ENCODE assay signal across 1 cellular context in the genomic region with DNA sequence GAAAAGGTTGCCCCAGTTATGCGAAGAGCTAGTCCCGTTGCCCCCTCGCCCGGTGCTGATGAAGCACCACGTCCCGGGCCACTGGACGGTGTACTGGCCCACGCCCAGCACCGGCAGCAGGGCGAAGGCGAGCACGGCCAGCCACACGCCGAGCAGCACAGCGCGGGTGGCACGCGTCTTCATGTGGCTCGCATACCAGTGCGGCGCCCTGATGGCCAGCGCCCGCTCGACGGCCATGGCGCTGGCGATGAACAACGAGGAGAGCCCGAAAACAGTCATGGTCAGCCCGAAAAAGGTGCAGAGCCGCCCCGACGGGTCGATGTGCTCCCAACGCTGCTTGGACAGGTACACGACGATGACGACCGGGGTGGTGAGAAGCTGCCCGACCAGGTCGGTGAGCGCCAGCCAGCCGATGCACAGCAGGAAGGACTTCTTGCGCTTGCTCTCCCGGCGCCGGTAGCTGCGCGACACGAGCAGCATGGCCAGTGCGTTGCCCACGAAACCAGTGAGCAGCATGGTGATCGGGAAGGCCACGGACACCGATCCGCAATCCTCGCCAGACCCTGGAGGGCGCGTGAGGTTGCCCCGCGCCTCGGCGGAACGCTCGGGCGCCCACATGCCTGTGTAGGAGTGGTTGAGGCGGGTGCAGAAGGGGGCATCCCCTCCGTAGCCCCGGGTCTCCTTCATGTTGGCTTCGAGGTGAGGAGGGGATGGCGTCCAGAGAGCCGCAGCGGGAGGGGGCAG.
TF ChIP-seq lines count a peak whose summit lies in the region.

No MANE protein-coding gene starts in this region.

TF ChIP-seq in K562, 482 proteins besides CTCF, POLR2A, EP300 and RAD21 (continues in another document):
- peak; percentile 56; the same call in 1 of the 2 replicates for TF ChIP-seq EP400 (IDR thresholded peaks at IDR 0.05)
- peak; percentile 53 for TF ChIP-seq HNRNPLL (IDR thresholded peaks at IDR 0.05; ENCODE audit: low read depth, low read length, poor library complexity, severe bottlenecking)
- TF ChIP-seq, protein P1, sequence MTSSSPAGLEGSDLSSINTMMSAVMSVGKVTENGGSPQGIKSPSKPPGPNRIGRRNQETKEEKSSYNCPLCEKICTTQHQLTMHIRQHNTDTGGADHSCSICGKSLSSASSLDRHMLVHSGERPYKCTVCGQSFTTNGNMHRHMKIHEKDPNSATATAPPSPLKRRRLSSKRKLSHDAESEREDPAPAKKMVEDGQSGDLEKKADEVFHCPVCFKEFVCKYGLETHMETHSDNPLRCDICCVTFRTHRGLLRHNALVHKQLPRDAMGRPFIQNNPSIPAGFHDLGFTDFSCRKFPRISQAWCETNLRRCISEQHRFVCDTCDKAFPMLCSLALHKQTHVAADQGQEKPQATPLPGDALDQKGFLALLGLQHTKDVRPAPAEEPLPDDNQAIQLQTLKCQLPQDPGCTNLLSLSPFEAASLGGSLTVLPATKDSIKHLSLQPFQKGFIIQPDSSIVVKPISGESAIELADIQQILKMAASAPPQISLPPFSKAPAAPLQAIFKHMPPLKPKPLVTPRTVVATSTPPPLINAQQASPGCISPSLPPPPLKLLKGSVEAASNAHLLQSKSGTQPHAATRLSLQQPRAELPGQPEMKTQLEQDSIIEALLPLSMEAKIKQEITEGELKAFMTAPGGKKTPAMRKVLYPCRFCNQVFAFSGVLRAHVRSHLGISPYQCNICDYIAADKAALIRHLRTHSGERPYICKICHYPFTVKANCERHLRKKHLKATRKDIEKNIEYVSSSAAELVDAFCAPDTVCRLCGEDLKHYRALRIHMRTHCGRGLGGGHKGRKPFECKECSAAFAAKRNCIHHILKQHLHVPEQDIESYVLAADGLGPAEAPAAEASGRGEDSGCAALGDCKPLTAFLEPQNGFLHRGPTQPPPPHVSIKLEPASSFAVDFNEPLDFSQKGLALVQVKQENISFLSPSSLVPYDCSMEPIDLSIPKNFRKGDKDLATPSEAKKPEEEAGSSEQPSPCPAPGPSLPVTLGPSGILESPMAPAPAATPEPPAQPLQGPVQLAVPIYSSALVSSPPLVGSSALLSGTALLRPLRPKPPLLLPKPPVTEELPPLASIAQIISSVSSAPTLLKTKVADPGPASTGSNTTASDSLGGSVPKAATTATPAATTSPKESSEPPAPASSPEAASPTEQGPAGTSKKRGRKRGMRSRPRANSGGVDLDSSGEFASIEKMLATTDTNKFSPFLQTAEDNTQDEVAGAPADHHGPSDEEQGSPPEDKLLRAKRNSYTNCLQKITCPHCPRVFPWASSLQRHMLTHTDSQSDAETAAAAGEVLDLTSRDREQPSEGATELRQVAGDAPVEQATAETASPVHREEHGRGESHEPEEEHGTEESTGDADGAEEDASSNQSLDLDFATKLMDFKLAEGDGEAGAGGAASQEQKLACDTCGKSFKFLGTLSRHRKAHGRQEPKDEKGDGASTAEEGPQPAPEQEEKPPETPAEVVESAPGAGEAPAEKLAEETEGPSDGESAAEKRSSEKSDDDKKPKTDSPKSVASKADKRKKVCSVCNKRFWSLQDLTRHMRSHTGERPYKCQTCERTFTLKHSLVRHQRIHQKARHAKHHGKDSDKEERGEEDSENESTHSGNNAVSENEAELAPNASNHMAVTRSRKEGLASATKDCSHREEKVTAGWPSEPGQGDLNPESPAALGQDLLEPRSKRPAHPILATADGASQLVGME (CRISPR knock-in tag; IDR thresholded peaks at IDR 0.05) = no peak
- no peak for TF ChIP-seq SIX5 (IDR thresholded peaks at IDR 0.05; ENCODE audit: borderline replicate concordance in 1 of 2, insufficient read depth in 1 of 2, low read depth in 1 of 2, low read length in 2 of 2)
- TF ChIP-seq TCF3 (CRISPR knock-in tag; IDR thresholded peaks at IDR 0.05) = no peak
- TF ChIP-seq HSF4 (CRISPR knock-in tag; IDR thresholded peaks at IDR 0.05; ENCODE audit: borderline replicate concordance) = no peak
- TF ChIP-seq KAT7 (CRISPR knock-in tag; IDR thresholded peaks at IDR 0.05; ENCODE audit: borderline replicate concordance) = peak; percentile 78; the same call in 1 of the 2 replicates
- TF ChIP-seq, protein P2, sequence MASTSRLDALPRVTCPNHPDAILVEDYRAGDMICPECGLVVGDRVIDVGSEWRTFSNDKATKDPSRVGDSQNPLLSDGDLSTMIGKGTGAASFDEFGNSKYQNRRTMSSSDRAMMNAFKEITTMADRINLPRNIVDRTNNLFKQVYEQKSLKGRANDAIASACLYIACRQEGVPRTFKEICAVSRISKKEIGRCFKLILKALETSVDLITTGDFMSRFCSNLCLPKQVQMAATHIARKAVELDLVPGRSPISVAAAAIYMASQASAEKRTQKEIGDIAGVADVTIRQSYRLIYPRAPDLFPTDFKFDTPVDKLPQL (IDR thresholded peaks at IDR 0.05; ENCODE audit: extremely low read depth, insufficient read length) = no peak
- no peak for TF ChIP-seq POU5F1 (IDR thresholded peaks at IDR 0.05; ENCODE audit: borderline replicate concordance, low read depth, low read length, partially characterized antibody)
- TF ChIP-seq GTF2E2 (tag; IDR thresholded peaks at IDR 0.05) = no peak
- TF ChIP-seq, protein P3, sequence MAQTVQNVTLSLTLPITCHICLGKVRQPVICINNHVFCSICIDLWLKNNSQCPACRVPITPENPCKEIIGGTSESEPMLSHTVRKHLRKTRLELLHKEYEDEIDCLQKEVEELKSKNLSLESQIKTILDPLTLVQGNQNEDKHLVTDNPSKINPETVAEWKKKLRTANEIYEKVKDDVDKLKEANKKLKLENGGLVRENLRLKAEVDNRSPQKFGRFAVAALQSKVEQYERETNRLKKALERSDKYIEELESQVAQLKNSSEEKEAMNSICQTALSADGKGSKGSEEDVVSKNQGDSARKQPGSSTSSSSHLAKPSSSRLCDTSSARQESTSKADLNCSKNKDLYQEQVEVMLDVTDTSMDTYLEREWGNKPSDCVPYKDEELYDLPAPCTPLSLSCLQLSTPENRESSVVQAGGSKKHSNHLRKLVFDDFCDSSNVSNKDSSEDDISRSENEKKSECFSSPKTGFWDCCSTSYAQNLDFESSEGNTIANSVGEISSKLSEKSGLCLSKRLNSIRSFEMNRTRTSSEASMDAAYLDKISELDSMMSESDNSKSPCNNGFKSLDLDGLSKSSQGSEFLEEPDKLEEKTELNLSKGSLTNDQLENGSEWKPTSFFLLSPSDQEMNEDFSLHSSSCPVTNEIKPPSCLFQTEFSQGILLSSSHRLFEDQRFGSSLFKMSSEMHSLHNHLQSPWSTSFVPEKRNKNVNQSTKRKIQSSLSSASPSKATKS (CRISPR knock-in tag; IDR thresholded peaks at IDR 0.05) = no peak
- peak; percentile 58 for TF ChIP-seq SAP30 (IDR thresholded peaks at IDR 0.05; ENCODE audit: borderline replicate concordance, insufficient read depth, low read depth, low read length, poor library complexity, severe bottlenecking)
- peak; percentile 65; the same call in 1 of the 2 replicates for TF ChIP-seq ZC3H4 (CRISPR knock-in tag; IDR thresholded peaks at IDR 0.05; ENCODE audit: borderline replicate concordance)
- no peak for TF ChIP-seq ELF1 (tag; IDR thresholded peaks at IDR 0.05)
- TF ChIP-seq ZNF174 (CRISPR knock-in tag; IDR thresholded peaks at IDR 0.05) = no peak
- no peak for TF ChIP-seq ZEB2 (IDR thresholded peaks at IDR 0.05)
- no peak for TF ChIP-seq KDM2B (CRISPR knock-in tag; IDR thresholded peaks at IDR 0.05)
- 0 out of 2 replicates have a peak, but pooled peaks have one; percentile 6 for TF ChIP-seq GABPB1 (CRISPR knock-in tag; IDR thresholded peaks at IDR 0.05)
- TF ChIP-seq, protein P4, sequence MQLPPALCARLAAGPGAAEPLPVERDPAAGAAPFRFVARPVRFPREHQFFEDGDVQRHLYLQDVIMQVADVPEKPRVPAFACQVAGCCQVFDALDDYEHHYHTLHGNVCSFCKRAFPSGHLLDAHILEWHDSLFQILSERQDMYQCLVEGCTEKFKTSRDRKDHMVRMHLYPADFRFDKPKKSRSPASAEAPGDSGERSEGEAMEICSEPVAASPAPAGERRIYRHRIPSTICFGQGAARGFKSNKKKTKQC (CRISPR knock-in tag; IDR thresholded peaks at IDR 0.05) = no peak; the same call in 1 of the 2 replicates
- no peak for TF ChIP-seq ZNF583 (CRISPR knock-in tag; IDR thresholded peaks at IDR 0.05)
- no peak for TF ChIP-seq PML (IDR thresholded peaks at IDR 0.05; ENCODE audit: low read length)
- TF ChIP-seq, protein P5, sequence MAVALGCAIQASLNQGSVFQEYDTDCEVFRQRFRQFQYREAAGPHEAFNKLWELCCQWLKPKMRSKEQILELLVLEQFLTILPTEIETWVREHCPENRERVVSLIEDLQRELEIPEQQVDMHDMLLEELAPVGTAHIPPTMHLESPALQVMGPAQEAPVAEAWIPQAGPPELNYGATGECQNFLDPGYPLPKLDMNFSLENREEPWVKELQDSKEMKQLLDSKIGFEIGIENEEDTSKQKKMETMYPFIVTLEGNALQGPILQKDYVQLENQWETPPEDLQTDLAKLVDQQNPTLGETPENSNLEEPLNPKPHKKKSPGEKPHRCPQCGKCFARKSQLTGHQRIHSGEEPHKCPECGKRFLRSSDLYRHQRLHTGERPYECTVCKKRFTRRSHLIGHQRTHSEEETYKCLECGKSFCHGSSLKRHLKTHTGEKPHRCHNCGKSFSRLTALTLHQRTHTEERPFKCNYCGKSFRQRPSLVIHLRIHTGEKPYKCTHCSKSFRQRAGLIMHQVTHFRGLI (CRISPR knock-in tag; IDR thresholded peaks at IDR 0.05) = no peak
- no peak for TF ChIP-seq MTA3 (IDR thresholded peaks at IDR 0.05; ENCODE audit: borderline replicate concordance)
- peak; percentile 77 for TF ChIP-seq PCBP1 (IDR thresholded peaks at IDR 0.05; ENCODE audit: low read depth, low read length, poor library complexity, severe bottlenecking)
- no peak for TF ChIP-seq ZNF134 (CRISPR knock-in tag; conservative IDR thresholded peaks at IDR 0.05)
- TF ChIP-seq JUND (IDR thresholded peaks at IDR 0.05; ENCODE audit: borderline replicate concordance, low read depth, low read length) = no peak
- TF ChIP-seq JUND (tag; IDR thresholded peaks at IDR 0.05; ENCODE audit: borderline replicate concordance, low read depth, low read length) = no peak
- no peak for TF ChIP-seq RFX5 (IDR thresholded peaks at IDR 0.05; ENCODE audit: low read depth, low read length)
- TF ChIP-seq, protein P6, sequence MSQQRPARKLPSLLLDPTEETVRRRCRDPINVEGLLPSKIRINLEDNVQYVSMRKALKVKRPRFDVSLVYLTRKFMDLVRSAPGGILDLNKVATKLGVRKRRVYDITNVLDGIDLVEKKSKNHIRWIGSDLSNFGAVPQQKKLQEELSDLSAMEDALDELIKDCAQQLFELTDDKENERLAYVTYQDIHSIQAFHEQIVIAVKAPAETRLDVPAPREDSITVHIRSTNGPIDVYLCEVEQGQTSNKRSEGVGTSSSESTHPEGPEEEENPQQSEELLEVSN (IDR thresholded peaks at IDR 0.05; ENCODE audit: borderline replicate concordance in 1 of 2, extremely low read depth in 1 of 2, insufficient read depth in 1 of 2, insufficient read length in 1 of 2, low read depth in 1 of 2, low read length in 1 of 2, poor library complexity in 1 of 2, severe bottlenecking in 1 of 2) = peak in 1 of 2 experiments; percentile 28
- no peak for TF ChIP-seq CBX2 (IDR thresholded peaks at IDR 0.05; ENCODE audit: insufficient read depth, low read length, poor library complexity, severe bottlenecking)
- TF ChIP-seq, protein P7, sequence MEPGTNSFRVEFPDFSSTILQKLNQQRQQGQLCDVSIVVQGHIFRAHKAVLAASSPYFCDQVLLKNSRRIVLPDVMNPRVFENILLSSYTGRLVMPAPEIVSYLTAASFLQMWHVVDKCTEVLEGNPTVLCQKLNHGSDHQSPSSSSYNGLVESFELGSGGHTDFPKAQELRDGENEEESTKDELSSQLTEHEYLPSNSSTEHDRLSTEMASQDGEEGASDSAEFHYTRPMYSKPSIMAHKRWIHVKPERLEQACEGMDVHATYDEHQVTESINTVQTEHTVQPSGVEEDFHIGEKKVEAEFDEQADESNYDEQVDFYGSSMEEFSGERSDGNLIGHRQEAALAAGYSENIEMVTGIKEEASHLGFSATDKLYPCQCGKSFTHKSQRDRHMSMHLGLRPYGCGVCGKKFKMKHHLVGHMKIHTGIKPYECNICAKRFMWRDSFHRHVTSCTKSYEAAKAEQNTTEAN (CRISPR knock-in tag; IDR thresholded peaks at IDR 0.05) = no peak
- TF ChIP-seq RFX7 (CRISPR knock-in tag; IDR thresholded peaks at IDR 0.05) = no peak
- TF ChIP-seq, protein P8, sequence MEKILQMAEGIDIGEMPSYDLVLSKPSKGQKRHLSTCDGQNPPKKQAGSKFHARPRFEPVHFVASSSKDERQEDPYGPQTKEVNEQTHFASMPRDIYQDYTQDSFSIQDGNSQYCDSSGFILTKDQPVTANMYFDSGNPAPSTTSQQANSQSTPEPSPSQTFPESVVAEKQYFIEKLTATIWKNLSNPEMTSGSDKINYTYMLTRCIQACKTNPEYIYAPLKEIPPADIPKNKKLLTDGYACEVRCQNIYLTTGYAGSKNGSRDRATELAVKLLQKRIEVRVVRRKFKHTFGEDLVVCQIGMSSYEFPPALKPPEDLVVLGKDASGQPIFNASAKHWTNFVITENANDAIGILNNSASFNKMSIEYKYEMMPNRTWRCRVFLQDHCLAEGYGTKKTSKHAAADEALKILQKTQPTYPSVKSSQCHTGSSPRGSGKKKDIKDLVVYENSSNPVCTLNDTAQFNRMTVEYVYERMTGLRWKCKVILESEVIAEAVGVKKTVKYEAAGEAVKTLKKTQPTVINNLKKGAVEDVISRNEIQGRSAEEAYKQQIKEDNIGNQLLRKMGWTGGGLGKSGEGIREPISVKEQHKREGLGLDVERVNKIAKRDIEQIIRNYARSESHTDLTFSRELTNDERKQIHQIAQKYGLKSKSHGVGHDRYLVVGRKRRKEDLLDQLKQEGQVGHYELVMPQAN (IDR thresholded peaks at IDR 0.05; ENCODE audit: borderline replicate concordance) = peak; percentile 24; the same call in 1 of the 2 replicates
- TF ChIP-seq CEBPB (tag; IDR thresholded peaks at IDR 0.05) = no peak
- TF ChIP-seq FOXM1 (IDR thresholded peaks at IDR 0.05; ENCODE audit: low read depth) = no peak
- peak; percentile 71; the same call in 1 of the 2 replicates for TF ChIP-seq FOXM1 (CRISPR knock-in tag; IDR thresholded peaks at IDR 0.05; ENCODE audit: low read depth)
- TF ChIP-seq ASH1L (IDR thresholded peaks at IDR 0.05; ENCODE audit: borderline replicate concordance, low read depth, partially characterized antibody) = no peak
- TF ChIP-seq, protein P9, sequence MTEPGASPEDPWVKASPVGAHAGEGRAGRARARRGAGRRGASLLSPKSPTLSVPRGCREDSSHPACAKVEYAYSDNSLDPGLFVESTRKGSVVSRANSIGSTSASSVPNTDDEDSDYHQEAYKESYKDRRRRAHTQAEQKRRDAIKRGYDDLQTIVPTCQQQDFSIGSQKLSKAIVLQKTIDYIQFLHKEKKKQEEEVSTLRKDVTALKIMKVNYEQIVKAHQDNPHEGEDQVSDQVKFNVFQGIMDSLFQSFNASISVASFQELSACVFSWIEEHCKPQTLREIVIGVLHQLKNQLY (CRISPR knock-in tag; conservative IDR thresholded peaks at IDR 0.05) = no peak
